Comparison of ENCODE assay signal across 1 cellular context in the genomic region with DNA sequence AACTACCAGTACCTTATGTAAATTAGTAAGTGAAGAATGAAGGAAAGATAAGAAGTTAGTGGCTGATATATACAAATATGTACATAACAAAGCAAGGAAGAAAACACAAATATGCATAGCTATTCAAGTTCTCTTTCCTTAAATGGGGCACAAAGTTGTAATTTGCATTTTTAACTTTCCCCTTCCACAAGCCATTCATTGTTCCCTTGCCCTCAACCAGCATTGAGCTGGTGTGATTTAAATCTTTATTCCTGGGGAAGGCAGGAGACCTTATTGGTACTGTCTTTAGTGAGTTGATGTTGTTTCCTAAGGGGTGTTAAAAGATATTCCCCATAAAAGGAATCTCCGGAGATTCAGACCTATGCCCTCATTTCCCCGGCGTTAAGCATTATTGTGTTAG.
TF ChIP-seq lines count a peak whose summit lies in the region.

No MANE protein-coding gene starts in this region.

TF ChIP-seq in H1, 55 proteins besides CTCF, POLR2A, EP300 and RAD21 (continued from another document):
- TF ChIP-seq CHD7 (IDR thresholded peaks at IDR 0.05; ENCODE audit: insufficient replicate concordance, low read length) (no peak), ZNF274 (IDR thresholded peaks at IDR 0.05; ENCODE audit: borderline replicate concordance, extremely low read depth, low read length) (no peak), HDAC2 (IDR thresholded peaks at IDR 0.05; ENCODE audit: borderline replicate concordance in 1 of 2, low read depth in 2 of 2, low read length in 2 of 2) (no peak), TBP (IDR thresholded peaks at IDR 0.05; ENCODE audit: low read depth, low read length) (no peak)
